1 cellular context compared by ENCODE assay signal in the genomic region with DNA sequence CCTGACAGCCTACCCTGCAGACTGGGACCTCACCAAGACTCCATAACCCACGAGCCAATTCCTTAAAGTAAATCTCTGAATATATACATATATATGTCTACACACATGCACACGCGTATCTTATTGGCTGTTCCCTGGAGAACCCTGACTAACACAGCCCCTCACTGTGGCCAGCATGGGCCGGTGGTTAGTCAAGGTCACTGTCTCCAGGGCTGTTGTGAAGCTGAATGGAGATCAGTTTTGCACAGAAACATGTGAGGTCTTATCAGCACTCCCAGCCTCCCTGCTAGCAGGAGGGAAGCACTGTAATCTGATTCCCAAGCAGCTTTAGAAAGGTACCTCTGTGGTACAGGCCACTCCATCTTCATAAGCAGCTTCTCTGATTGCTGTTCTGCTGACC.
A peak's percentile ranks its signal among the peaks of the same experiment; 100 is the strongest.
TF ChIP-seq lines count a peak whose summit lies in the region.

No MANE protein-coding gene starts in this region.

TF ChIP-seq in K562, 482 proteins besides CTCF, POLR2A, EP300 and RAD21 (continued from another document and continues in another):
- TF ChIP-seq, protein P1, sequence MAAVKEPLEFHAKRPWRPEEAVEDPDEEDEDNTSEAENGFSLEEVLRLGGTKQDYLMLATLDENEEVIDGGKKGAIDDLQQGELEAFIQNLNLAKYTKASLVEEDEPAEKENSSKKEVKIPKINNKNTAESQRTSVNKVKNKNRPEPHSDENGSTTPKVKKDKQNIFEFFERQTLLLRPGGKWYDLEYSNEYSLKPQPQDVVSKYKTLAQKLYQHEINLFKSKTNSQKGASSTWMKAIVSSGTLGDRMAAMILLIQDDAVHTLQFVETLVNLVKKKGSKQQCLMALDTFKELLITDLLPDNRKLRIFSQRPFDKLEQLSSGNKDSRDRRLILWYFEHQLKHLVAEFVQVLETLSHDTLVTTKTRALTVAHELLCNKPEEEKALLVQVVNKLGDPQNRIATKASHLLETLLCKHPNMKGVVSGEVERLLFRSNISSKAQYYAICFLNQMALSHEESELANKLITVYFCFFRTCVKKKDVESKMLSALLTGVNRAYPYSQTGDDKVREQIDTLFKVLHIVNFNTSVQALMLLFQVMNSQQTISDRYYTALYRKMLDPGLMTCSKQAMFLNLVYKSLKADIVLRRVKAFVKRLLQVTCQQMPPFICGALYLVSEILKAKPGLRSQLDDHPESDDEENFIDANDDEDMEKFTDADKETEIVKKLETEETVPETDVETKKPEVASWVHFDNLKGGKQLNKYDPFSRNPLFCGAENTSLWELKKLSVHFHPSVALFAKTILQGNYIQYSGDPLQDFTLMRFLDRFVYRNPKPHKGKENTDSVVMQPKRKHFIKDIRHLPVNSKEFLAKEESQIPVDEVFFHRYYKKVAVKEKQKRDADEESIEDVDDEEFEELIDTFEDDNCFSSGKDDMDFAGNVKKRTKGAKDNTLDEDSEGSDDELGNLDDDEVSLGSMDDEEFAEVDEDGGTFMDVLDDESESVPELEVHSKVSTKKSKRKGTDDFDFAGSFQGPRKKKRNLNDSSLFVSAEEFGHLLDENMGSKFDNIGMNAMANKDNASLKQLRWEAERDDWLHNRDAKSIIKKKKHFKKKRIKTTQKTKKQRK (IDR thresholded peaks at IDR 0.05; ENCODE audit: borderline replicate concordance, low read depth, low read length), result no peak
- TF ChIP-seq ZNF830 (CRISPR knock-in tag; IDR thresholded peaks at IDR 0.05) (no peak), JUNB (CRISPR knock-in tag; conservative IDR thresholded peaks at IDR 0.05) (no peak), HDAC6 (IDR thresholded peaks at IDR 0.05; ENCODE audit: low read depth, low read length) (no peak), ELK1 (CRISPR knock-in tag; IDR thresholded peaks at IDR 0.05) (no peak), SIN3B (IDR thresholded peaks at IDR 0.05; ENCODE audit: low read depth) (no peak), DIDO1 (tag; IDR thresholded peaks at IDR 0.05; ENCODE audit: low read depth) (no peak), ZMIZ1 (IDR thresholded peaks at IDR 0.05; ENCODE audit: low read depth in 2 of 2, low read length in 2 of 2) (peak in 1 of 2 experiments; percentile 79; a peak in 2 of 4 replicates), TFE3 (CRISPR knock-in tag; IDR thresholded peaks at IDR 0.05) (no peak), ZNF695 (CRISPR knock-in tag; IDR thresholded peaks at IDR 0.05) (no peak), DEAF1 (CRISPR knock-in tag; IDR thresholded peaks at IDR 0.05) (no peak), SMAD1 (IDR thresholded peaks at IDR 0.05; ENCODE audit: low read depth, low read length, partially characterized antibody) (no peak), MXD1 (CRISPR knock-in tag; IDR thresholded peaks at IDR 0.05; ENCODE audit: borderline replicate concordance, poor library complexity, severe bottlenecking) (no peak), CC2D1A (IDR thresholded peaks at IDR 0.05) (peak; percentile 88; the same call in 1 of the 2 replicates), TOE1 (IDR thresholded peaks at IDR 0.05; ENCODE audit: borderline replicate concordance) (peak; percentile 61; the same call in 1 of the 2 replicates), TOE1 (CRISPR knock-in tag; IDR thresholded peaks at IDR 0.05; ENCODE audit: borderline replicate concordance, low read depth) (no peak), HDAC8 (tag; IDR thresholded peaks at IDR 0.05) (no peak), CXXC5 (CRISPR knock-in tag; IDR thresholded peaks at IDR 0.05) (peak; percentile 61), FOXK2 (conservative IDR thresholded peaks at IDR 0.05 in 1 of 2, IDR thresholded peaks at IDR 0.05 in 1 of 2; ENCODE audit: low read depth in 2 of 2) (peak; percentile 48 to 56; a peak in 3 of 4 replicates), ZNF444 (CRISPR knock-in tag; IDR thresholded peaks at IDR 0.05) (no peak), KDM5B (IDR thresholded peaks at IDR 0.05; ENCODE audit: insufficient replicate concordance, low read depth, low read length) (no peak), KAT2B (IDR thresholded peaks at IDR 0.05; ENCODE audit: low read depth, low read length) (no peak), ATF4 (CRISPR knock-in tag; IDR thresholded peaks at IDR 0.05) (no peak), PURB (CRISPR knock-in tag; IDR thresholded peaks at IDR 0.05; ENCODE audit: low read depth) (no peak), STAT5A (IDR thresholded peaks at IDR 0.05; ENCODE audit: borderline replicate concordance, low read length) (peak; percentile 81), NFE2L1 (tag; IDR thresholded peaks at IDR 0.05; ENCODE audit: borderline replicate concordance, low read depth) (no peak), KLF10 (CRISPR knock-in tag; IDR thresholded peaks at IDR 0.05) (no peak), HLTF (IDR thresholded peaks at IDR 0.05) (no peak), POLR2AphosphoS5 (IDR thresholded peaks at IDR 0.05; ENCODE audit: control insufficient read depth, insufficient read depth, low read depth, low read length) (peak; percentile 90), ZNF253 (CRISPR knock-in tag; conservative IDR thresholded peaks at IDR 0.05) (no peak), SMC3 (conservative IDR thresholded peaks at IDR 0.05; ENCODE audit: insufficient read depth, low read depth, low read length) (no peak)
- TF ChIP-seq, protein P2, sequence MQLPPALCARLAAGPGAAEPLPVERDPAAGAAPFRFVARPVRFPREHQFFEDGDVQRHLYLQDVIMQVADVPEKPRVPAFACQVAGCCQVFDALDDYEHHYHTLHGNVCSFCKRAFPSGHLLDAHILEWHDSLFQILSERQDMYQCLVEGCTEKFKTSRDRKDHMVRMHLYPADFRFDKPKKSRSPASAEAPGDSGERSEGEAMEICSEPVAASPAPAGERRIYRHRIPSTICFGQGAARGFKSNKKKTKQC (CRISPR knock-in tag; IDR thresholded peaks at IDR 0.05), result no peak
- TF ChIP-seq, protein P3, sequence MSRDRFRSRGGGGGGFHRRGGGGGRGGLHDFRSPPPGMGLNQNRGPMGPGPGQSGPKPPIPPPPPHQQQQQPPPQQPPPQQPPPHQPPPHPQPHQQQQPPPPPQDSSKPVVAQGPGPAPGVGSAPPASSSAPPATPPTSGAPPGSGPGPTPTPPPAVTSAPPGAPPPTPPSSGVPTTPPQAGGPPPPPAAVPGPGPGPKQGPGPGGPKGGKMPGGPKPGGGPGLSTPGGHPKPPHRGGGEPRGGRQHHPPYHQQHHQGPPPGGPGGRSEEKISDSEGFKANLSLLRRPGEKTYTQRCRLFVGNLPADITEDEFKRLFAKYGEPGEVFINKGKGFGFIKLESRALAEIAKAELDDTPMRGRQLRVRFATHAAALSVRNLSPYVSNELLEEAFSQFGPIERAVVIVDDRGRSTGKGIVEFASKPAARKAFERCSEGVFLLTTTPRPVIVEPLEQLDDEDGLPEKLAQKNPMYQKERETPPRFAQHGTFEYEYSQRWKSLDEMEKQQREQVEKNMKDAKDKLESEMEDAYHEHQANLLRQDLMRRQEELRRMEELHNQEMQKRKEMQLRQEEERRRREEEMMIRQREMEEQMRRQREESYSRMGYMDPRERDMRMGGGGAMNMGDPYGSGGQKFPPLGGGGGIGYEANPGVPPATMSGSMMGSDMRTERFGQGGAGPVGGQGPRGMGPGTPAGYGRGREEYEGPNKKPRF (IDR thresholded peaks at IDR 0.05; ENCODE audit: low read depth, low read length), result no peak
- TF ChIP-seq, protein P4, sequence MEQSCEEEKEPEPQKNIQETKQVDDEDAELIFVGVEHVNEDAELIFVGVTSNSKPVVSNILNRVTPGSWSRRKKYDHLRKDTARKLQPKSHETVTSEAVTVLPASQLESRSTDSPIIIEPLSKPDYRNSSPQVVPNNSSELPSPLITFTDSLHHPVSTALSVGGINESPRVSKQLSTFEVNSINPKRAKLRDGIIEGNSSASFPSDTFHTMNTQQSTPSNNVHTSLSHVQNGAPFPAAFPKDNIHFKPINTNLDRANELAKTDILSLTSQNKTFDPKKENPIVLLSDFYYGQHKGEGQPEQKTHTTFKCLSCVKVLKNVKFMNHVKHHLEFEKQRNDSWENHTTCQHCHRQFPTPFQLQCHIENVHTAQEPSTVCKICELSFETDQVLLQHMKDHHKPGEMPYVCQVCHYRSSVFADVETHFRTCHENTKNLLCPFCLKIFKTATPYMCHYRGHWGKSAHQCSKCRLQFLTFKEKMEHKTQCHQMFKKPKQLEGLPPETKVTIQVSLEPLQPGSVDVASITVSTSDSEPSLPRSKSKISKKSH (CRISPR knock-in tag; IDR thresholded peaks at IDR 0.05), result no peak
- TF ChIP-seq, protein P5, sequence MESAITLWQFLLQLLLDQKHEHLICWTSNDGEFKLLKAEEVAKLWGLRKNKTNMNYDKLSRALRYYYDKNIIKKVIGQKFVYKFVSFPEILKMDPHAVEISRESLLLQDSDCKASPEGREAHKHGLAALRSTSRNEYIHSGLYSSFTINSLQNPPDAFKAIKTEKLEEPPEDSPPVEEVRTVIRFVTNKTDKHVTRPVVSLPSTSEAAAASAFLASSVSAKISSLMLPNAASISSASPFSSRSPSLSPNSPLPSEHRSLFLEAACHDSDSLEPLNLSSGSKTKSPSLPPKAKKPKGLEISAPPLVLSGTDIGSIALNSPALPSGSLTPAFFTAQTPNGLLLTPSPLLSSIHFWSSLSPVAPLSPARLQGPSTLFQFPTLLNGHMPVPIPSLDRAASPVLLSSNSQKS (CRISPR knock-in tag; IDR thresholded peaks at IDR 0.05), result no peak
